In genomic region chr1:29260531-29260930, GRCh38 we compare ENCODE assay signal across 2 cellular contexts.
TF ChIP-seq lines count a peak whose summit lies in the region.

No MANE protein-coding gene starts in this region.

TF ChIP-seq in H1, 55 proteins besides CTCF, POLR2A, EP300 and RAD21:
- TF ChIP-seq MAFK (IDR thresholded peaks at IDR 0.05; ENCODE audit: low read depth, low read length) (no peak), SIRT6 (IDR thresholded peaks at IDR 0.05; ENCODE audit: low read length) (no peak), SUZ12 (IDR thresholded peaks at IDR 0.05; ENCODE audit: low read length) (no peak), POLR2AphosphoS5 (IDR thresholded peaks at IDR 0.05; ENCODE audit: low read depth, low read length) (0 out of 2 replicates have a peak, but pooled peaks have one; percentile 24), CBX8 (IDR thresholded peaks at IDR 0.05; ENCODE audit: borderline replicate concordance, low read depth, low read length) (no peak), USF2 (IDR thresholded peaks at IDR 0.05; ENCODE audit: low read length) (no peak), CREB1 (IDR thresholded peaks at IDR 0.05) (no peak; the same call in 1 of the 2 replicates), ZNF274 (IDR thresholded peaks at IDR 0.05; ENCODE audit: borderline replicate concordance, extremely low read depth, low read length) (no peak), HDAC2 (IDR thresholded peaks at IDR 0.05; ENCODE audit: borderline replicate concordance in 1 of 2, low read depth in 2 of 2, low read length in 2 of 2) (no peak), TEAD4 (IDR thresholded peaks at IDR 0.05; ENCODE audit: low read depth, low read length) (no peak), MAX (IDR thresholded peaks at IDR 0.05) (peak; percentile 94), NANOG (IDR thresholded peaks at IDR 0.05; ENCODE audit: insufficient read depth, low read depth, low read length, poor library complexity, severe bottlenecking) (no peak), BACH1 (IDR thresholded peaks at IDR 0.05; ENCODE audit: low read length) (no peak), ASH2L (IDR thresholded peaks at IDR 0.05; ENCODE audit: low read length) (no peak), RXRA (IDR thresholded peaks at IDR 0.05; ENCODE audit: insufficient read depth, low read depth, low read length) (no peak), TAF7 (optimal IDR thresholded peaks at IDR 0.05; ENCODE audit: borderline replicate concordance, low read depth, low read length) (no peak), TAF1 (IDR thresholded peaks at IDR 0.05; ENCODE audit: low read depth, low read length) (0 out of 2 replicates have a peak, but pooled peaks have one; percentile 23), RNF2 (IDR thresholded peaks at IDR 0.05; ENCODE audit: borderline replicate concordance, low read depth, low read length, missing control alignments, poor library complexity, severe bottlenecking) (no peak), SP4 (IDR thresholded peaks at IDR 0.05; ENCODE audit: low read length) (no peak), EZH2 (IDR thresholded peaks at IDR 0.05; ENCODE audit: low read depth, low read length, severe bottlenecking) (peak; percentile 23), KDM1A (IDR thresholded peaks at IDR 0.05; ENCODE audit: borderline replicate concordance, low read length) (no peak), CEBPB (IDR thresholded peaks at IDR 0.05; ENCODE audit: low read depth, low read length) (no peak), SRF (IDR thresholded peaks at IDR 0.05; ENCODE audit: low read depth, low read length) (no peak), ATF3 (IDR thresholded peaks at IDR 0.05; ENCODE audit: insufficient read depth, low read depth, low read length) (no peak), FOSL1 (IDR thresholded peaks at IDR 0.05; ENCODE audit: insufficient read depth, low read depth, low read length) (no peak), E2F6 (IDR thresholded peaks at IDR 0.05) (peak; percentile 90)

TF ChIP-seq in SK-N-SH, 30 proteins besides CTCF, POLR2A, EP300 and RAD21:
- TF ChIP-seq USF2 (IDR thresholded peaks at IDR 0.05; ENCODE audit: borderline replicate concordance, low read depth, low read length), result no peak
- no peak for TF ChIP-seq JUND (IDR thresholded peaks at IDR 0.05)
- TF ChIP-seq TCF12 (IDR thresholded peaks at IDR 0.05), result no peak
- no peak for TF ChIP-seq RFX5 (IDR thresholded peaks at IDR 0.05; ENCODE audit: low read length)
- TF ChIP-seq MAX (IDR thresholded peaks at IDR 0.05; ENCODE audit: low read depth), result no peak
- no peak for TF ChIP-seq ELF1 (IDR thresholded peaks at IDR 0.05)
- TF ChIP-seq SMC3 (IDR thresholded peaks at IDR 0.05; ENCODE audit: low read depth, low read length), result no peak
- TF ChIP-seq USF1 (IDR thresholded peaks at IDR 0.05; ENCODE audit: borderline replicate concordance, low read depth), result no peak
- TF ChIP-seq NFIC (IDR thresholded peaks at IDR 0.05; ENCODE audit: borderline replicate concordance), result no peak
- no peak for TF ChIP-seq NRF1 (IDR thresholded peaks at IDR 0.05; ENCODE audit: low read depth, low read length)
- TF ChIP-seq CHD2 (IDR thresholded peaks at IDR 0.05; ENCODE audit: low read length, partially characterized antibody), result no peak
TF ChIP-seq in SK-N-SH: peak in this region for 0.
